In the genomic region with DNA sequence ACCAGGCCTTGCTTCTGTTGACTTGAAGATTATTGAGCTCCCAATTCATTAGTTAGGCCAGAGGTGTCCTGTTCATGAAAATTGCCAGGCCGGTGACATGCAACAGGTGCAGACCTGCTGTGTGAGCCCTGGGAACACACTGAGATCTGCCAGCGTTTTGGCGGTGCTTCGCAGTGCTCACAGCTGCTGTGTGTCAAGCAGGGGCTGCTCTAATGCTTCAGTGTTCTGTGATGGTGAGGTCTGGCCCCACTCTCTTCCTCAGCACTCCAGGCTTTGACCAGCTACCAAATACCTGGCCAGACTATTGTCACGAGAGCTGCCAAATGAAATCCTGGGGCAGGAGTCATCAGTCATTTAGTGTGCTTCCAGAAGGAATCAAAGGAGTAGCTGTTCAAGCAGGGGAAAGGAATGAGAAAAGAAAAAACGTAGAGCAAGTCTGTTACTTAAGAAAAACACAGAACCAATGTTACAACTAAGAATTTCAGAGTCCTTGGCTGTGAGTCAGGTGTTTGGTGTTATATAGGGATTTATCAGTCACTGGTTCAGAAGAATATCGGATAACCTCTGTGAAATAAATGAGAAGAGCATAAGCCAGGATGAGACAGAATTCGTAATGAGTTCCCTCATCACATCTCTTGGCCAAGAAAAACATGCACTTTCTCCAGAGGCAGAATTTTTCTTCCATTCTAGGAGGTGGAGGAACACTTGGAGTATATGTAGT, we compare ENCODE assay signal across 13 cellular contexts.
A peak's percentile ranks its signal among the peaks of the same experiment; 100 is the strongest.
DNase-seq lines count a peak whose midpoint lies in the region; TF ChIP-seq lines count a peak whose summit lies in the region.
"Had no signal": no experiment of that assay in that cellular context is flagged by ENCODE, and none has a peak within 500 bp of the region (broad histone marks: within the 10 kb centered on the region; RNA-seq: fewer than 3 reads in every experiment).

No MANE protein-coding gene starts in this region.

- peak; percentile 7 for DNase-seq in DMS 273 (lab: John Stamatoyannopoulos, UW; ENCODE audit: unreplicated experiment)
- DNase-seq in DMS 273 treated with DMSO at 0.1 percent for 48 hours (lab: John Stamatoyannopoulos, UW) = no peak
- DNase-seq in choroid plexus epithelial cell (ENCODE audit: low read depth) = peak; percentile 82
- peak; percentile 28 for DNase-seq in left kidney (ENCODE audit: low read depth, low spot score)
- no peak for DNase-seq in C1 segment of cervical spinal cord (lab: John Stamatoyannopoulos, UW)
- DNase-seq in T-helper 9 cell = no peak
- no peak for DNase-seq in NCI-H2107 (lab: John Stamatoyannopoulos, UW)
- DNase-seq in HuH-7 (ENCODE audit: low spot score) = no peak
- DNase-seq: activated CD8-positive, alpha-beta memory T cell treated with anti-CD3 and anti-CD28 coated beads, Interleukin-2, amount 50 U/mL, for 4 hours; dermis blood vessel endothelial cell; NCI-H526; pancreas; T-helper 1 cell had no signal

- peak; percentile 2 for TF ChIP-seq CTCF in choroid plexus epithelial cell (conservative IDR thresholded peaks at IDR 0.05; ENCODE audit: low read depth, low read length)

- peak overlapping the region; percentile 27 for H3K4me3 ChIP-seq in choroid plexus epithelial cell (ENCODE audit: low read depth, low read length)
- H3K4me3 ChIP-seq: pancreas had no signal

Comparison
In these comparisons a context has a peak if more than half of its experiments do, and no peak if none do; other contexts are left out.
1. DNase-seq: peak in DMS 273 (single experiment), choroid plexus epithelial cell (single experiment) and left kidney (single experiment); none in DMS 273 treated with DMSO at 0.1 percent for 48 hours (single experiment), C1 segment of cervical spinal cord (0 of 14), T-helper 9 cell (single experiment), NCI-H2107 (single experiment) and HuH-7 (single experiment).